Comparison of ENCODE assay signal across 8 cellular contexts in genomic region chr14:95255487-95255886, GRCh38.
A peak's percentile ranks its signal among the peaks of the same experiment; 100 is the strongest.
DNase-seq lines count a peak whose midpoint lies in the region; ATAC-seq and TF ChIP-seq lines count a peak whose summit lies in the region.

No MANE protein-coding gene starts in this region.

- TF ChIP-seq CTCF in lower leg skin (IDR thresholded peaks at IDR 0.05): no peak

- CTCF ChIA-PET in T-cell (lab: Charles Lee): no interaction called here

- H3K36me3 Mint-ChIP-seq in T-cell: no peaks in the 10 kb centered on the region
- no peaks in the 10 kb centered on the region for H3K36me3 Mint-ChIP-seq in activated T-helper 1 cell treated with anti-CD3 and anti-CD28 coated beads, Interleukin-12 subunit alpha, Interleukin-12 subunit beta, Interleukin-2, Interleukin-4 antibody, amounts not matched to agents 30 ng/mL and 10 ng/mL and 1 ng/mL, durations not matched to agents 14 hours and 24 hours and 36 hours (ENCODE audit: low read depth)

- no peak overlapping the region for H3K27ac Mint-ChIP-seq in T-cell
- no peak overlapping the region for H3K27ac Mint-ChIP-seq in activated T-helper 1 cell treated with anti-CD3 and anti-CD28 coated beads, Interleukin-12 subunit alpha, Interleukin-12 subunit beta, Interleukin-2, Interleukin-4 antibody, amounts not matched to agents 30 ng/mL and 10 ng/mL and 1 ng/mL, durations not matched to agents 14 hours and 24 hours and 36 hours

- peaks cover 0 to under 1% of the 10 kb centered on the region in 2 donors for H3K27me3 Mint-ChIP-seq in T-cell
- H3K27me3 Mint-ChIP-seq in activated T-helper 1 cell treated with anti-CD3 and anti-CD28 coated beads, Interleukin-12 subunit alpha, Interleukin-12 subunit beta, Interleukin-2, Interleukin-4 antibody, amounts not matched to agents 30 ng/mL and 10 ng/mL and 1 ng/mL, durations not matched to agents 14 hours and 24 hours and 36 hours (ENCODE audit: insufficient read depth): peaks cover 4% of the 10 kb centered on the region

- POLR2A ChIA-PET in T-cell (lab: Charles Lee): no interaction called here

- ATAC-seq in GM19438 (IDR thresholded peaks at IDR 0.05; ENCODE audit: low read depth, unreplicated experiment): peak; percentile 48
- no peak for ATAC-seq in T-cell (replicated peaks in 1 of 4)

- 17 to 20% methylated on average over 6 of the region's 6 CpGs for WGBS in lower leg skin, 2 donors

- DNase-seq in NAMALWA (ENCODE audit: low spot score) (peak; percentile 56), astrocyte of the hippocampus (ENCODE audit: low read depth, low spot score) (peak; percentile 68), lower leg skin (ENCODE audit: low spot score in 2 of 2) (peak; percentile 57 to 88), posterior cingulate gyrus (no peak), T-cell (no peak)
- DNase-seq in central memory CD4-positive, alpha-beta T cell: no peak
- DNase-seq in activated T-helper 1 cell treated with anti-CD3 and anti-CD28 coated beads, Interleukin-12 subunit alpha, Interleukin-12 subunit beta, Interleukin-2, Interleukin-4 antibody, amounts not matched to agents 30 ng/mL and 10 ng/mL and 1 ng/mL, durations not matched to agents 14 hours and 24 hours and 36 hours (ENCODE audit: low spot score): no peak

- no peaks in the 10 kb centered on the region for H3K4me1 Mint-ChIP-seq in T-cell
- H3K4me1 Mint-ChIP-seq in activated T-helper 1 cell treated with anti-CD3 and anti-CD28 coated beads, Interleukin-12 subunit alpha, Interleukin-12 subunit beta, Interleukin-2, Interleukin-4 antibody, amounts not matched to agents 30 ng/mL and 10 ng/mL and 1 ng/mL, durations not matched to agents 14 hours and 24 hours and 36 hours (ENCODE audit: low read depth): peaks cover 10% of the 10 kb centered on the region

- intact Hi-C loops in lower leg skin (cut with DNase I; ENCODE audit: low total_unique reads) (no loop called here), posterior cingulate gyrus (cut with DNase I) (no loop called here)
- intact Hi-C loops in activated T-helper 1 cell treated with anti-CD3 and anti-CD28 coated beads, Interleukin-12 subunit alpha, Interleukin-12 subunit beta, Interleukin-2, Interleukin-4 antibody, amounts not matched to agents 30 ng/mL and 10 ng/mL and 1 ng/mL, durations not matched to agents 14 hours and 24 hours and 36 hours (cut with micrococcal nuclease): no loop called here

- no peaks in the 10 kb centered on the region for H3K9me3 Mint-ChIP-seq in T-cell
- no peaks in the 10 kb centered on the region for H3K9me3 Mint-ChIP-seq in activated T-helper 1 cell treated with anti-CD3 and anti-CD28 coated beads, Interleukin-12 subunit alpha, Interleukin-12 subunit beta, Interleukin-2, Interleukin-4 antibody, amounts not matched to agents 30 ng/mL and 10 ng/mL and 1 ng/mL, durations not matched to agents 14 hours and 24 hours and 36 hours

- no peak overlapping the region for H3K4me3 ChIP-seq in lower leg skin (ENCODE audit: low read depth, poor library complexity, severe bottlenecking)

- TF ChIP-seq POLR2A in lower leg skin (IDR thresholded peaks at IDR 0.05): no peak

- H3K4me3 Mint-ChIP-seq in T-cell: no peak overlapping the region
- H3K4me3 Mint-ChIP-seq in activated T-helper 1 cell treated with anti-CD3 and anti-CD28 coated beads, Interleukin-12 subunit alpha, Interleukin-12 subunit beta, Interleukin-2, Interleukin-4 antibody, amounts not matched to agents 30 ng/mL and 10 ng/mL and 1 ng/mL, durations not matched to agents 14 hours and 24 hours and 36 hours: no peak overlapping the region

Comparison
In these comparisons a context has a peak if more than half of its experiments do, and no peak if none do; other contexts are left out.
1. DNase-seq: peak in NAMALWA (single experiment), astrocyte of the hippocampus (single experiment) and lower leg skin (2 of 2); none in central memory CD4-positive, alpha-beta T cell (single experiment), posterior cingulate gyrus (0 of 10), T-cell (0 of 34) and activated T-helper 1 cell treated with anti-CD3 and anti-CD28 coated beads, Interleukin-12 subunit alpha, Interleukin-12 subunit beta, Interleukin-2, Interleukin-4 antibody, amounts not matched to agents 30 ng/mL and 10 ng/mL and 1 ng/mL, durations not matched to agents 14 hours and 24 hours and 36 hours (single experiment).